ENCODE assay signal across 15 cellular contexts in the genomic region with DNA sequence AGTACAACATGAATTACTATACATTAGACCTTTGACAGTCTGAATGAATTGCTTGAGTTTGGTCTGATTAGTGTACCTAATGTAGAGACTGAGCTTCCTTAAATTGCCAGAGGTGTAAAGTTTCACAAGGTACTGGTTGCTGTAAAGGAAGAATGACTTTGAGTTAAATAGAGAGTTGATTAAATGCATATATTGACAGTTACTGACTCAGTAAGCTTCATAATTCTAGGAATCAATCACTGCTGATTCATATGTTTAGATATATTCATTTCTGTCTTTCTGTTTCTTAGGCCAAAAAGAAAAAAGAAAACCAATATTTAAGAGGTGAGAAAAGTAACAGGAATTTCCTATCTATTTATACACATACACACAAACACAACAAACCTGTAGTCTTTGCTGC. TPM values are rescaled to one million over a fixed set of nuclear protein-coding genes. Genes with fewer than 3 reads are reported as not detected.
A peak's percentile ranks its signal among the peaks of the same experiment; 100 is the strongest.
DNase-seq lines count a peak whose midpoint lies in the region; ATAC-seq, FAIRE-seq and TF ChIP-seq lines count a peak whose summit lies in the region.
"Had no signal": no experiment of that assay in that cellular context is flagged by ENCODE, and none has a peak within 500 bp of the region (broad histone marks: within the 10 kb centered on the region; RNA-seq: fewer than 3 reads in every experiment).

No MANE protein-coding gene starts in this region.

- peak overlapping the region; percentile 59 for H3K27ac Mint-ChIP-seq in activated naive CD8-positive, alpha-beta T cell treated with anti-CD3 and anti-CD28 coated beads for 36 hours

- ATAC-seq in HG02973 (IDR thresholded peaks at IDR 0.05; ENCODE audit: unreplicated experiment) = peak; percentile 48
- ATAC-seq: psoas muscle had no signal

- FAIRE-seq in GM18507 (lab: Jason Lieb, UNC) = peak; percentile 86
- FAIRE-seq in GM19239 (lab: Jason Lieb, UNC) = peak; percentile 65

- peaks cover 58% of the 10 kb centered on the region for H3K4me1 Mint-ChIP-seq in activated naive CD8-positive, alpha-beta T cell treated with anti-CD3 and anti-CD28 coated beads for 36 hours

- no peak for TF ChIP-seq CTCF in osteoblast (IDR thresholded peaks at IDR 0.05; ENCODE audit: extremely low read depth, low read depth, low read length)

- no peaks in the 10 kb centered on the region for H3K9me3 ChIP-seq in osteoblast (ENCODE audit: low read depth, low read length)
- H3K9me3 ChIP-seq: ascending aorta, psoas muscle had no signal

- H3K27ac ChIP-seq in osteoblast (ENCODE audit: low read depth, low read length) = no peak overlapping the region
- H3K27ac ChIP-seq: ascending aorta, psoas muscle, SK-N-MC had no signal

- H3K4me2 ChIP-seq in osteoblast (ENCODE audit: insufficient read depth, low read length) = no peak overlapping the region

- H2AFZ ChIP-seq in osteoblast (ENCODE audit: low read length) = no peak overlapping the region

- no peaks in the 10 kb centered on the region for H3K9me3 Mint-ChIP-seq in activated naive CD8-positive, alpha-beta T cell treated with anti-CD3 and anti-CD28 coated beads for 36 hours

- no peaks in the 10 kb centered on the region for H4K20me1 ChIP-seq in osteoblast (ENCODE audit: insufficient read depth, low read length)

- no peak overlapping the region for H3K4me3 ChIP-seq in osteoblast (ENCODE audit: insufficient read depth, low read length)
- H3K4me3 ChIP-seq: ascending aorta, psoas muscle, SK-N-MC had no signal

- H3K36me3 Mint-ChIP-seq in activated naive CD8-positive, alpha-beta T cell treated with anti-CD3 and anti-CD28 coated beads for 36 hours = no peaks in the 10 kb centered on the region

- H3K4me3 Mint-ChIP-seq in activated naive CD8-positive, alpha-beta T cell treated with anti-CD3 and anti-CD28 coated beads for 36 hours = no peak overlapping the region

- no peaks in the 10 kb centered on the region for H3K79me2 ChIP-seq in osteoblast (ENCODE audit: insufficient read depth, low read length)

- no peaks in the 10 kb centered on the region for H3K36me3 ChIP-seq in osteoblast (ENCODE audit: insufficient read depth, low read length)
- H3K36me3 ChIP-seq: ascending aorta had no signal

- DNase-seq in GM18507 (ENCODE audit: extremely low spot score, insufficient read length, low read depth) (peak; percentile 22), GM19239 (ENCODE audit: insufficient read length, low spot score) (no peak), NCI-H345 (lab: John Stamatoyannopoulos, UW) (no peak), ecto neural progenitor cell (ENCODE audit: low spot score) (no peak), osteoblast (ENCODE audit: insufficient read length, low spot score, missing footprints) (no peak)
- DNase-seq in activated naive CD8-positive, alpha-beta T cell treated with anti-CD3 and anti-CD28 coated beads for 36 hours = no peak
- DNase-seq: activated CD4-positive, alpha-beta T cell treated with anti-CD3 and anti-CD28 coated beads, Interleukin-2, amount 50 U/mL, for 4 hours; Karpas-422; mesendoderm; NCI-H226; psoas muscle had no signal

- H3K4me1 ChIP-seq in osteoblast (ENCODE audit: insufficient read depth, low read length) = no peaks in the 10 kb centered on the region
- H3K4me1 ChIP-seq: ascending aorta, psoas muscle had no signal

- H3K27me3 ChIP-seq in osteoblast (ENCODE audit: insufficient read depth, low read length) = peaks cover 62% of the 10 kb centered on the region
- H3K27me3 ChIP-seq: ascending aorta had no signal

- peaks cover 46% of the 10 kb centered on the region for H3K27me3 Mint-ChIP-seq in activated naive CD8-positive, alpha-beta T cell treated with anti-CD3 and anti-CD28 coated beads for 36 hours

RNA-seq across cellular contexts. Expression of a gene that starts 16.2 kb away (rescaled TPM):
- total RNA-seq in activated naive CD8-positive, alpha-beta T cell treated with anti-CD3 and anti-CD28 coated beads for 36 hours = under 1 TPM in 1 of 2 experiments, not detected in 1; 0.60 TPM
- under 0.01 TPM in 1 of 2 replicates, not detected in the other for total RNA-seq in osteoblast
- total RNA-seq: ascending aorta had no signal

RNA-seq across cellular contexts. Expression of a gene that starts 22.4 kb away (rescaled TPM):
- under 1 TPM; 0.30 to 0.60 TPM for total RNA-seq in activated naive CD8-positive, alpha-beta T cell treated with anti-CD3 and anti-CD28 coated beads for 36 hours
- total RNA-seq in osteoblast = not detected in 2 replicates
- total RNA-seq: ascending aorta had no signal

RNA-seq across cellular contexts. Expression of a gene that starts 35.0 kb away (rescaled TPM):
- 1 to 10 TPM; 2.1 to 3.0 TPM for total RNA-seq in activated naive CD8-positive, alpha-beta T cell treated with anti-CD3 and anti-CD28 coated beads for 36 hours
- not detected in 2 replicates for total RNA-seq in osteoblast
- total RNA-seq: ascending aorta had no signal

RNA-seq across cellular contexts. Expression of a gene that starts 51.0 kb away (rescaled TPM):
- total RNA-seq in activated naive CD8-positive, alpha-beta T cell treated with anti-CD3 and anti-CD28 coated beads for 36 hours = 1 to 10 TPM; 2.2 to 2.7 TPM
- total RNA-seq in osteoblast = not detected in 2 replicates
- total RNA-seq: Calu3 had no signal
